Comparison of ENCODE assay signal across 21 cellular contexts in the genomic region with DNA sequence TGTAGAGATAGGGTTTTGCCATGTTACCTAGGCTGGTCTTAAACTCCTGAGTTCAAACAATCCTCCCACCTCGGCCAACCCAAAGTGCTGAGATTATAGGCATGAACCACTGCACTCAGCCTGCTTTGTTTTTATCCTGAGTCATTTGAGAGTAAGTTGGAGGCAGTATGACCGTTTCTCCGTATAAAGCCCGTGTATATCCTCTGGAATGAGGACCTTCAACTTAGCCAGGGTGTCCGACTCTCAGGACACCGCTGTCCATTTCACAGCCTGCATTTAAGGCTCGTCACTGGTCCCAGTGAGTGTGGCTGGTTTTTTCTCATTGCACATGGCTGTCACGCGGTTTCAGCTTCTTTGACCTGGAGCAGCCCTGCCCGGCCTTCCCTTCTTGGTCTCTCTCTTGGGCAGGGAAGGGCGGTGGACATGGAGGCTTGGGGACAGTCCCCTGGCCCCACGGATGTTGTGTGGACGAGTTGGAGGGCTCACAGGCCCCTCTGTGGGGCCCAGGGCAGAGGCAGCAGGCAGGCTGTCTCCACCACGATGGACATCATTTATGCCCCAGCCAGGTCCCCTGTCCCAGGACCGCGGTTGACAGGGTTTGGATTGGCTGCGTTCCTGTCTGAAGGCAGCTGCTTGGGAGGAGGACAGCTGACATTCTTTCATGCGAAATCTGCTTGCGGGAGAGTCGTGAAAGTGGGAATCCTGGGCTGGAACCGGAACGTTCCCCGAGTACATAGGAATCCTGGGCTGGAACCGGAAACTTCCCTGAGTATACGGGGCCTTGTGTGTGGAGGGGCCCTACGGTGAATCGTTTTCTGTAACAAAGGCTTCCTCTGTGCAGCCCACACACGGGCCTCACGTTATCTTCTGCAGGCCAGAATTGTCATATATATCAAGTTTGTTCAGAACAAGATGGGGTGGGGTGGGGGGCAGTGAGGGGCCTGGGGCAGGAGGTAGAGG.
DNase-seq lines count a peak whose midpoint lies in the region; ATAC-seq, FAIRE-seq and TF ChIP-seq lines count a peak whose summit lies in the region.
"Had no signal": no experiment of that assay in that cellular context is flagged by ENCODE, and none has a peak within 500 bp of the region (broad histone marks: within the 10 kb centered on the region; RNA-seq: fewer than 3 reads in every experiment).

No MANE protein-coding gene starts in this region.

- peaks cover 23% of the 10 kb centered on the region for H3K27me3 ChIP-seq in GM23338 (ENCODE audit: insufficient read depth)
- H3K27me3 ChIP-seq in osteoblast (ENCODE audit: insufficient read depth, low read length): peaks cover 3% of the 10 kb centered on the region
- H3K27me3 ChIP-seq: colonic mucosa had no signal

- no peak for TF ChIP-seq CTCF in GM23338 (conservative IDR thresholded peaks at IDR 0.05; ENCODE audit: low read depth in 2 of 2)
- no peak for TF ChIP-seq CTCF in kidney (IDR thresholded peaks at IDR 0.05; ENCODE audit: borderline replicate concordance, extremely low read depth, insufficient read depth)
- TF ChIP-seq CTCF in osteoblast (IDR thresholded peaks at IDR 0.05; ENCODE audit: extremely low read depth, low read depth, low read length): no peak

- H3K27ac Mint-ChIP-seq in GM23338: peak overlapping the region; percentile 35; the same call in 1 of the 2 replicates
- H3K27ac Mint-ChIP-seq: activated CD4-positive, alpha-beta memory T cell treated with anti-CD3 and anti-CD28 coated beads for 36 hours; immature natural killer cell; naive B cell had no signal

- intact Hi-C loops in kidney (cut with DNase I): no loop called here

- peaks cover 5% of the 10 kb centered on the region; the same call in 1 of the 2 replicates for H3F3A ChIP-seq in GM23338 (replicated peaks; ENCODE audit: low read depth)

- FAIRE-seq in kidney (lab: Jason Lieb, UNC): no peak
- FAIRE-seq: endometrium, H1, RCC 7860, urothelium cell line had no signal

- H3K4me1 Mint-ChIP-seq in GM23338: peaks cover 5% of the 10 kb centered on the region; the same call in 2 of the 3 replicates

- H2AFZ ChIP-seq in GM23338 (no peak overlapping the region), osteoblast (ENCODE audit: low read length) (no peak overlapping the region)

- no peak for DNase-seq in GM23338 (ENCODE audit: low spot score)
- DNase-seq in LHCN-M2 (ENCODE audit: low read depth): peak; percentile 5
- peak; percentile 29 for DNase-seq in kidney
- peak; percentile 78 for DNase-seq in osteoblast (ENCODE audit: insufficient read length, low spot score, missing footprints)
- DNase-seq in putamen (ENCODE audit: low spot score): no peak
- no peak for DNase-seq in HuH-7 (ENCODE audit: low spot score)
- no peak for DNase-seq in kidney glomerular epithelial cell (lab: John Stamatoyannopoulos, UW)
- DNase-seq: activated CD4-positive, alpha-beta memory T cell treated with anti-CD3 and anti-CD28 coated beads for 36 hours; colonic mucosa; immature natural killer cell; Kasumi-1; naive B cell; NCI-H1092 treated with DMSO at 0.1 percent for 48 hours; NCI-H510A treated with DMSO at 0.1 percent for 48 hours; SK-N-SH had no signal

- no peak overlapping the region for H3K4me3 Mint-ChIP-seq in GM23338
- H3K4me3 Mint-ChIP-seq: activated CD4-positive, alpha-beta memory T cell treated with anti-CD3 and anti-CD28 coated beads for 36 hours; brain; immature natural killer cell; naive B cell had no signal

- H3K36me3 Mint-ChIP-seq in GM23338 (ENCODE audit: low read depth): no peaks in the 10 kb centered on the region
- H3K36me3 Mint-ChIP-seq: activated CD4-positive, alpha-beta memory T cell treated with anti-CD3 and anti-CD28 coated beads for 36 hours; brain; immature natural killer cell; naive B cell had no signal

- no peaks in the 10 kb centered on the region for H3K36me3 ChIP-seq in GM23338 (ENCODE audit: insufficient read depth)
- H3K36me3 ChIP-seq in kidney (ENCODE audit: control insufficient read depth in 1 of 2, insufficient read depth in 2 of 2, low read length in 2 of 2): no peaks in the 10 kb centered on the region
- H3K36me3 ChIP-seq in osteoblast (ENCODE audit: insufficient read depth, low read length): no peaks in the 10 kb centered on the region
- H3K36me3 ChIP-seq: colonic mucosa had no signal

- H3K4me2 ChIP-seq in GM23338 (no peak overlapping the region), osteoblast (ENCODE audit: insufficient read depth, low read length) (no peak overlapping the region)
- H3K4me2 ChIP-seq: SK-N-SH had no signal

- no peak overlapping the region for H3K27ac ChIP-seq in GM23338 (ENCODE audit: low read depth)
- H3K27ac ChIP-seq in kidney (ENCODE audit: low read depth in 2 of 2, low read length in 2 of 2): no peak overlapping the region
- no peak overlapping the region for H3K27ac ChIP-seq in osteoblast (ENCODE audit: low read depth, low read length)
- H3K27ac ChIP-seq: colonic mucosa had no signal

- H4K20me1 ChIP-seq in GM23338 (replicated peaks; ENCODE audit: insufficient read depth): no peaks in the 10 kb centered on the region
- H4K20me1 ChIP-seq in osteoblast (ENCODE audit: insufficient read depth, low read length): no peaks in the 10 kb centered on the region

- peaks cover 5% of the 10 kb centered on the region; the same call in 1 of the 2 replicates for H3K4me1 ChIP-seq in GM23338 (ENCODE audit: insufficient read depth)
- H3K4me1 ChIP-seq in kidney (ENCODE audit: control insufficient read depth in 1 of 2, insufficient read depth in 1 of 2, low read depth in 1 of 2, low read length in 2 of 2): peaks cover 0 to 6% of the 10 kb centered on the region in 2 donors
- peaks cover 9% of the 10 kb centered on the region for H3K4me1 ChIP-seq in osteoblast (ENCODE audit: insufficient read depth, low read length)
- H3K4me1 ChIP-seq: colonic mucosa had no signal

- no peak for ATAC-seq in GM23338
- ATAC-seq in HG03139 (IDR thresholded peaks at IDR 0.05; ENCODE audit: unreplicated experiment): no peak

- no peaks in the 10 kb centered on the region for H3K9me2 ChIP-seq in GM23338 (ENCODE audit: insufficient read depth)
- H3K9me2 ChIP-seq: SK-N-SH had no signal

- no peak overlapping the region for H3K9ac ChIP-seq in kidney (ENCODE audit: low read length in 2 of 2)
- H3K9ac ChIP-seq: SK-N-SH had no signal

- no peaks in the 10 kb centered on the region for H3K9me3 Mint-ChIP-seq in GM23338
- H3K9me3 Mint-ChIP-seq: activated CD4-positive, alpha-beta memory T cell treated with anti-CD3 and anti-CD28 coated beads for 36 hours; brain; immature natural killer cell; naive B cell had no signal

- no peaks in the 10 kb centered on the region for H3K9me3 ChIP-seq in kidney (ENCODE audit: control insufficient read depth in 1 of 2, low read length in 2 of 2)
- H3K9me3 ChIP-seq in osteoblast (ENCODE audit: low read depth, low read length): no peaks in the 10 kb centered on the region
- H3K9me3 ChIP-seq: colonic mucosa, SK-N-SH had no signal

- peaks cover 38% of the 10 kb centered on the region for H3K27me3 Mint-ChIP-seq in GM23338 (ENCODE audit: insufficient read depth, low read depth, poor library complexity)
- H3K27me3 Mint-ChIP-seq: activated CD4-positive, alpha-beta memory T cell treated with anti-CD3 and anti-CD28 coated beads for 36 hours had no signal

- H3K4me3 ChIP-seq in GM23338 (no peak overlapping the region), kidney (ENCODE audit: low read length in 2 of 2) (no peak overlapping the region), osteoblast (ENCODE audit: insufficient read depth, low read length) (no peak overlapping the region)
- H3K4me3 ChIP-seq: colonic mucosa had no signal

- H3K79me2 ChIP-seq in GM23338 (replicated peaks; ENCODE audit: insufficient read depth) (no peaks in the 10 kb centered on the region), osteoblast (ENCODE audit: insufficient read depth, low read length) (no peaks in the 10 kb centered on the region)

TF ChIP-seq in GM23338, 12 proteins besides CTCF, POLR2A, EP300 and RAD21 (continues in another document):
- TF ChIP-seq POLR2AphosphoS5 (IDR thresholded peaks at IDR 0.05; ENCODE audit: low read depth) (no peak), ZNF331 (CRISPR knock-in tag; IDR thresholded peaks at IDR 0.05; ENCODE audit: low read depth) (no peak), NANOG (IDR thresholded peaks at IDR 0.05; ENCODE audit: borderline replicate concordance) (no peak), STAT1 (IDR thresholded peaks at IDR 0.05; ENCODE audit: unreplicated experiment) (no peak), CREB1 (CRISPR knock-in tag; IDR thresholded peaks at IDR 0.05; ENCODE audit: low read depth) (no peak), EZH2 (IDR thresholded peaks at IDR 0.05; ENCODE audit: low read depth, unreplicated experiment) (no peak), EZH2phosphoT487 (IDR thresholded peaks at IDR 0.05; ENCODE audit: unreplicated experiment) (no peak)
- TF ChIP-seq, protein P1, sequence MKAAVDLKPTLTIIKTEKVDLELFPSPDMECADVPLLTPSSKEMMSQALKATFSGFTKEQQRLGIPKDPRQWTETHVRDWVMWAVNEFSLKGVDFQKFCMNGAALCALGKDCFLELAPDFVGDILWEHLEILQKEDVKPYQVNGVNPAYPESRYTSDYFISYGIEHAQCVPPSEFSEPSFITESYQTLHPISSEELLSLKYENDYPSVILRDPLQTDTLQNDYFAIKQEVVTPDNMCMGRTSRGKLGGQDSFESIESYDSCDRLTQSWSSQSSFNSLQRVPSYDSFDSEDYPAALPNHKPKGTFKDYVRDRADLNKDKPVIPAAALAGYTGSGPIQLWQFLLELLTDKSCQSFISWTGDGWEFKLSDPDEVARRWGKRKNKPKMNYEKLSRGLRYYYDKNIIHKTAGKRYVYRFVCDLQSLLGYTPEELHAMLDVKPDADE (IDR thresholded peaks at IDR 0.05): no peak

Comparison
In these comparisons a context has a peak if more than half of its experiments do, and no peak if none do; other contexts are left out.
1. DNase-seq: peak in LHCN-M2 (single experiment), kidney (single experiment) and osteoblast (single experiment); none in GM23338 (single experiment), putamen (single experiment), HuH-7 (single experiment) and kidney glomerular epithelial cell (single experiment).